Comparison of ENCODE assay signal across 20 cellular contexts in the genomic region with DNA sequence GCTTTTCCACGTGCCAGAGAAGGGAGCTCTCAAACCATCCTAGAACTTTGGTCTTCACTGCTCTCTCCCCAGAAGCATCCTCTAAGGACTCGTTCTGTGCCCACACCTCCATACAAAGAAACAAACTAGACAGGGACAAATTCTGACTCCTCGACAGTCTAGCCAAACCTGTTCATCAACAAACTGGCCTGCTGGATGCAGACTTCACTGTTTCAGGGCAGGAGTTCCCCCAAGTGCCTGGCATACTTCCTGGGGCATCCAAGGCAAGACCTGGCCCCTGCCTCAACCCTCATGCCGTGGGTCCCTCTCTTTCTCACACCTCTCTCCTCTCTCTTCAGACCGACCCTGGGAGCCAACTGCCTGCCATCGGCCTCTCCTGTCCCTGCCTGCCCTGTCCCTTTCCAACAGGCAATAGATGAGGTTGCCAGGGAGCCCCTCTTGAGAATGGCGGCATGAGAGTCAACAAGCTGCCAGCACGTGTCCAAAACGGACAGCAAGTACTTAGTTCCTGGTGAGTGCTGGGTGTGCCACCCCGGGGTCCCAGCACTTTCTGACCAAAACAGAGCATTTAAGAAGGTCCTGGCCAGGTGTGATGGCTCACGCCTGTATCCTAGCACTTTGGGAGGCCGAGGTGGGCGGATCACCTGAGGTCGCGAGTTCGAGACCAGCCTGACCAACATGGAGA.
DNase-seq lines count a peak whose midpoint lies in the region; ATAC-seq, FAIRE-seq and TF ChIP-seq lines count a peak whose summit lies in the region.
"Had no signal": no experiment of that assay in that cellular context is flagged by ENCODE, and none has a peak within 500 bp of the region (broad histone marks: within the 10 kb centered on the region; RNA-seq: fewer than 3 reads in every experiment).

No MANE protein-coding gene starts in this region.

- no peaks in the 10 kb centered on the region for H3K79me2 ChIP-seq in keratinocyte (ENCODE audit: control insufficient read depth, insufficient read depth, low read length)
- no peaks in the 10 kb centered on the region for H3K79me2 ChIP-seq in MM.1S (ENCODE audit: low read length)

- no TSS peak for BruUV-seq in MCF 10A (replicated peaks; lab: Mats Ljungman, UMichigan)

- H2AFZ ChIP-seq in keratinocyte (ENCODE audit: control insufficient read depth, low read length) (no peak overlapping the region), MM.1S (ENCODE audit: low read length) (no peak overlapping the region)

- no peaks in the 10 kb centered on the region for H4K20me1 ChIP-seq in keratinocyte (ENCODE audit: control insufficient read depth, extremely low read depth, insufficient read depth, low read length)
- H4K20me1 ChIP-seq in MM.1S (ENCODE audit: insufficient read depth, low read length) = no peaks in the 10 kb centered on the region

- H3K27me3 ChIP-seq in NT2/D1 (ENCODE audit: insufficient read depth, insufficient read length) (no peaks in the 10 kb centered on the region), keratinocyte (ENCODE audit: control insufficient read depth, extremely low read depth, insufficient read depth, low read length) (no peaks in the 10 kb centered on the region), upper lobe of right lung (no peaks in the 10 kb centered on the region), MM.1S (replicated peaks; ENCODE audit: insufficient read depth, low read length) (no peaks in the 10 kb centered on the region)
- H3K27me3 ChIP-seq: transverse colon had no signal

- no peak overlapping the region for H3K4me3 Mint-ChIP-seq in MCF 10A (ENCODE audit: unreplicated experiment)

- intact Hi-C loops in MCF 10A (cut with micrococcal nuclease) = no loop called here
- intact Hi-C loops in upper lobe of right lung (cut with DNase I) = no loop called here

- H3K9me3 Mint-ChIP-seq in MCF 10A (ENCODE audit: unreplicated experiment) = peaks cover 11% of the 10 kb centered on the region

- FAIRE-seq in keratinocyte (lab: Jason Lieb, UNC) = no peak
- FAIRE-seq: GM18507 had no signal

- DNase-seq in T47D (ENCODE audit: low read depth in 1 of 2, low spot score in 1 of 2) = peak; percentile 94 to 97
- DNase-seq in MCF 10A (ENCODE audit: unreplicated experiment) = no peak
- DNase-seq in NT2/D1 (ENCODE audit: low read depth, low spot score) = no peak
- no peak for DNase-seq in keratinocyte (ENCODE audit: low read depth, low spot score)
- no peak for DNase-seq in upper lobe of right lung
- DNase-seq in MM.1S = no peak
- DNase-seq in pons (ENCODE audit: low spot score) = no peak
- DNase-seq: activated CD4-positive, alpha-beta T cell treated with anti-CD3 and anti-CD28 coated beads, Interleukin-2, amount 50 U/mL, for 1 hour; activated naive CD4-positive, alpha-beta T cell treated with anti-CD3 and anti-CD28 coated beads, Interleukin-2, amount 50 U/mL, for 16 hours; CD8-positive, alpha-beta T cell; endodermal cell; KG1; NCI-H1092 treated with DMSO at 0.1 percent for 48 hours; NCI-H2171 treated with DMSO at 0.1 percent for 48 hours; stimulated activated naive CD4-positive, alpha-beta T cell; transverse colon had no signal

- peaks cover 5% of the 10 kb centered on the region; the same call in 1 of the 2 replicates for H3F3A ChIP-seq in MM.1S (ENCODE audit: insufficient read depth, low read length)

- H3K36me3 ChIP-seq in NT2/D1 (ENCODE audit: insufficient read depth, insufficient read length, low read length) (no peaks in the 10 kb centered on the region), keratinocyte (ENCODE audit: control insufficient read depth in 2 of 2, extremely low read depth in 1 of 2, insufficient read depth in 2 of 2, low read length in 2 of 2) (no peaks in the 10 kb centered on the region), upper lobe of right lung (no peaks in the 10 kb centered on the region), MM.1S (replicated peaks; ENCODE audit: insufficient read depth, low read length) (no peaks in the 10 kb centered on the region)
- H3K36me3 ChIP-seq: transverse colon had no signal

- H3K4me1 Mint-ChIP-seq in MCF 10A (ENCODE audit: insufficient read depth, unreplicated experiment) = no peaks in the 10 kb centered on the region

- no peaks in the 10 kb centered on the region for H3K27me3 Mint-ChIP-seq in MCF 10A (ENCODE audit: insufficient read depth, unreplicated experiment)

- H3K27ac Mint-ChIP-seq in MCF 10A (ENCODE audit: low read depth, unreplicated experiment) = no peak overlapping the region
- H3K27ac Mint-ChIP-seq: CD8-positive, alpha-beta T cell; endodermal cell had no signal

- peak; percentile 36 for ATAC-seq in upper lobe of right lung
- no peak for ATAC-seq in HG03457 (IDR thresholded peaks at IDR 0.05; ENCODE audit: unreplicated experiment)
- ATAC-seq: CD8-positive, alpha-beta T cell had no signal

- CTCF ChIA-PET in MCF 10A (lab: Yijun Ruan, JAX) = no interaction called here

- in situ Hi-C loops in T47D (cut with HindIII; ENCODE audit: low pct_unique_long_range_greater_than_20kb, low sequenced_read_pairs) = no loop called here

- no peaks in the 10 kb centered on the region for H3K9me1 ChIP-seq in keratinocyte (ENCODE audit: control insufficient read depth, extremely low read depth, insufficient read depth, low read length)

- H3K4me1 ChIP-seq in NT2/D1 (ENCODE audit: insufficient read depth, insufficient read length) = peaks cover 12% of the 10 kb centered on the region
- peaks cover 11% of the 10 kb centered on the region for H3K4me1 ChIP-seq in keratinocyte (ENCODE audit: control insufficient read depth, extremely low read depth, insufficient read depth, low read length)
- peaks cover 3% of the 10 kb centered on the region for H3K4me1 ChIP-seq in upper lobe of right lung
- peaks cover 5% of the 10 kb centered on the region for H3K4me1 ChIP-seq in MM.1S (ENCODE audit: low read length)

- no peak overlapping the region for H3K4me3 ChIP-seq in NT2/D1 (ENCODE audit: insufficient read length, low read depth)
- H3K4me3 ChIP-seq in keratinocyte (ENCODE audit: control insufficient read depth in 2 of 3, extremely low read depth in 1 of 3, insufficient read depth in 2 of 3, low read depth in 1 of 3, low read length in 3 of 3) = no peak overlapping the region
- H3K4me3 ChIP-seq in upper lobe of right lung = no peak overlapping the region
- no peak overlapping the region for H3K4me3 ChIP-seq in MM.1S (ENCODE audit: low read length)
- H3K4me3 ChIP-seq: transverse colon had no signal

- POLR2A ChIA-PET in MCF 10A (lab: Yijun Ruan, JAX) = no interaction called here

- H3K9ac ChIP-seq in NT2/D1 (ENCODE audit: insufficient read length, low read depth) (peak overlapping the region; percentile 10), keratinocyte (ENCODE audit: control insufficient read depth, extremely low read depth, insufficient read depth, low read length) (no peak overlapping the region), MM.1S (ENCODE audit: low read length) (no peak overlapping the region)

- no peaks in the 10 kb centered on the region for H3K9me2 ChIP-seq in MM.1S (replicated peaks; ENCODE audit: insufficient read depth, low read length)

- dilution Hi-C loops in keratinocyte (cut with MboI; ENCODE audit: extremely low pct_ligation_motif_present, low sequenced_read_pairs) = no loop called here

- H3K9me3 ChIP-seq in NT2/D1 (ENCODE audit: insufficient read depth, low read length) = peaks cover 3% of the 10 kb centered on the region; the same call in 1 of the 2 replicates
- H3K9me3 ChIP-seq in keratinocyte (ENCODE audit: control insufficient read depth, low read depth, low read length) = no peaks in the 10 kb centered on the region
- H3K9me3 ChIP-seq in upper lobe of right lung = no peaks in the 10 kb centered on the region
- H3K9me3 ChIP-seq in MM.1S (replicated peaks; ENCODE audit: insufficient read depth, low read length) = no peaks in the 10 kb centered on the region
- H3K9me3 ChIP-seq: transverse colon had no signal

- H3K27ac ChIP-seq in keratinocyte (ENCODE audit: control insufficient read depth, insufficient read depth, low read length) = no peak overlapping the region
- no peak overlapping the region for H3K27ac ChIP-seq in upper lobe of right lung
- H3K27ac ChIP-seq in MM.1S (ENCODE audit: low read length) = no peak overlapping the region
- H3K27ac ChIP-seq: HL-60, RWPE1, transverse colon had no signal

- TF ChIP-seq CTCF in MCF 10A (IDR thresholded peaks at IDR 0.05; ENCODE audit: unreplicated experiment) (no peak), keratinocyte (optimal IDR thresholded peaks at IDR 0.05 in 1 of 3, IDR thresholded peaks at IDR 0.05 in 1 of 3, conservative IDR thresholded peaks at IDR 0.05 in 1 of 3; ENCODE audit: extremely low read depth in 1 of 3, insufficient read depth in 2 of 3, low read length in 3 of 3) (no peak), upper lobe of right lung (IDR thresholded peaks at IDR 0.05) (no peak), MM.1S (IDR thresholded peaks at IDR 0.05; ENCODE audit: low read length) (no peak)

- H3K4me2 ChIP-seq in keratinocyte (ENCODE audit: control insufficient read depth, extremely low read depth, insufficient read depth, low read depth, low read length) = peak overlapping the region; percentile 19
- H3K4me2 ChIP-seq in MM.1S (ENCODE audit: low read depth, low read length) = no peak overlapping the region

- no peaks in the 10 kb centered on the region for H3K36me3 Mint-ChIP-seq in MCF 10A (ENCODE audit: insufficient read depth, unreplicated experiment)
- H3K36me3 Mint-ChIP-seq: CD8-positive, alpha-beta T cell had no signal

Comparison
In these comparisons a context has a peak if more than half of its experiments do, and no peak if none do; other contexts are left out.
1. DNase-seq: peak in T47D (2 of 2); none in MCF 10A (single experiment), NT2/D1 (single experiment), keratinocyte (single experiment), upper lobe of right lung (single experiment), MM.1S (single experiment) and pons (single experiment).